ENCODE assay signal across 12 cellular contexts in the genomic region with DNA sequence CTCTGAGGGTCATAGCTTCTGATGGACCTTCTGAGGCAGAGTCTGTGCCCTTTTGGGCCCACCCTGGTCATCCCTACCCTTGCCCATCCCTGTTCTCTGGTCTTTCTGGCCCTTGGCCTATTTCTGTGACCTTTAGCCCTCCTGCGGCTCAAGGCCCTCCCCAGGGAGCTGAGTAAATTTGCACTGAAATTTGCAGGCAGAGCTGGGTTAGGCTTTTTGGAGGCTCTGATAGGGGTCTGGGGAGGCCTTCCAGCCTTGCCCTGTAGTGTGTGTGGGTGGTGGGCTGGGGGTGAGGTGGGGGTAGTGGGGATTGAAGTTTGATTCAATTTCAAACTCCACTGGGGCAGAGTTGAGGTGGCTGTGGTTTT. TPM values are rescaled to one million over a fixed set of nuclear protein-coding genes. Genes with fewer than 3 reads are reported as not detected.
DNase-seq lines count a peak whose midpoint lies in the region; ATAC-seq and TF ChIP-seq lines count a peak whose summit lies in the region.
"Had no signal": no experiment of that assay in that cellular context is flagged by ENCODE, and none has a peak within 500 bp of the region (broad histone marks: within the 10 kb centered on the region; RNA-seq: fewer than 3 reads in every experiment).

No MANE protein-coding gene starts in this region.

- H3K4me3 ChIP-seq in mucosa of stomach (ENCODE audit: low read length): peak overlapping the region; percentile 3
- no peak overlapping the region for H3K4me3 ChIP-seq in thyroid gland (replicated peaks in 1 of 3)
- H3K4me3 ChIP-seq: GM23338 had no signal

- no peaks in the 10 kb centered on the region for H3K27me3 Mint-ChIP-seq in activated naive CD4-positive, alpha-beta T cell treated with anti-CD3 and anti-CD28 coated beads, Interleukin-2, amount 10 ng/mL, durations not matched to agents 7 days and 5 days
- H3K27me3 Mint-ChIP-seq in activated naive CD8-positive, alpha-beta T cell treated with anti-CD3 and anti-CD28 coated beads, Interleukin-2, amount 50 U/mL, for 24 hours: peaks cover 2% of the 10 kb centered on the region

- CTCF ChIA-PET in activated naive CD4-positive, alpha-beta T cell treated with anti-CD3 and anti-CD28 coated beads, Interleukin-2, amount 10 ng/mL, durations not matched to agents 7 days and 5 days (lab: Charles Lee): interaction anchor here (1.5 to 4.6 kb wide), 7 partner anchors 8 to 28 kb away, joined by 3 to 20 read pairs (median 9); no protein-coding TSS in a partner anchor

- H3K27ac Mint-ChIP-seq in activated naive CD4-positive, alpha-beta T cell treated with anti-CD3 and anti-CD28 coated beads, Interleukin-2, amount 10 ng/mL, durations not matched to agents 7 days and 5 days: peak overlapping the region; percentile 91
- H3K27ac Mint-ChIP-seq in activated naive CD8-positive, alpha-beta T cell treated with anti-CD3 and anti-CD28 coated beads, Interleukin-2, amount 50 U/mL, for 24 hours: peak overlapping the region; percentile 100
- H3K27ac Mint-ChIP-seq: GM23338 had no signal

- no peaks in the 10 kb centered on the region for H3K36me3 ChIP-seq in mucosa of stomach (ENCODE audit: control insufficient read depth, insufficient read depth, low read length)
- no peaks in the 10 kb centered on the region for H3K36me3 ChIP-seq in thyroid gland

- H3K4me1 Mint-ChIP-seq in activated naive CD4-positive, alpha-beta T cell treated with anti-CD3 and anti-CD28 coated beads, Interleukin-2, amount 10 ng/mL, durations not matched to agents 7 days and 5 days: peaks cover 90% of the 10 kb centered on the region
- peaks cover 96% of the 10 kb centered on the region for H3K4me1 Mint-ChIP-seq in activated naive CD8-positive, alpha-beta T cell treated with anti-CD3 and anti-CD28 coated beads, Interleukin-2, amount 50 U/mL, for 24 hours

- no peak for DNase-seq in activated naive CD4-positive, alpha-beta T cell treated with anti-CD3 and anti-CD28 coated beads, Interleukin-2, amount 10 ng/mL, durations not matched to agents 7 days and 5 days
- DNase-seq in activated naive CD4-positive, alpha-beta T cell treated with anti-CD3 and anti-CD28 coated beads, Interleukin-2, amount 50 U/mL, for 16 hours: no peak
- DNase-seq in activated naive CD8-positive, alpha-beta T cell treated with anti-CD3 and anti-CD28 coated beads, Interleukin-2, amount 50 U/mL, for 24 hours: no peak
- no peak for DNase-seq in thyroid gland
- DNase-seq in C1 segment of cervical spinal cord (lab: John Stamatoyannopoulos, UW): no peak
- no peak for DNase-seq in erythroblast (lab: John Stamatoyannopoulos, UW)
- DNase-seq: NCI-H2081; SIG-M5; stimulated activated CD4-positive, alpha-beta T cell treated with anti-CD3 and anti-CD28 coated beads, Interleukin-2, amount 100 ng/mL, for 24 hours had no signal

- peaks cover 35% of the 10 kb centered on the region for H3K36me3 Mint-ChIP-seq in activated naive CD4-positive, alpha-beta T cell treated with anti-CD3 and anti-CD28 coated beads, Interleukin-2, amount 10 ng/mL, durations not matched to agents 7 days and 5 days
- peaks cover 15% of the 10 kb centered on the region for H3K36me3 Mint-ChIP-seq in activated naive CD8-positive, alpha-beta T cell treated with anti-CD3 and anti-CD28 coated beads, Interleukin-2, amount 50 U/mL, for 24 hours (ENCODE audit: low read depth)

- peak overlapping the region in 2 of 3 donors; percentile 93 to 96 for H3K27ac ChIP-seq in thyroid gland

- no peak for TF ChIP-seq CTCF in thyroid gland (IDR thresholded peaks at IDR 0.05)

- peaks cover 81% of the 10 kb centered on the region for H3K4me1 ChIP-seq in mucosa of stomach (ENCODE audit: control insufficient read depth, insufficient read depth, low read length)
- H3K4me1 ChIP-seq in thyroid gland: peaks cover 87 to 100% of the 10 kb centered on the region in 2 donors

- H3K27me3 ChIP-seq in mucosa of stomach (ENCODE audit: control insufficient read depth, insufficient read depth, low read length): no peaks in the 10 kb centered on the region
- H3K27me3 ChIP-seq in thyroid gland: no peaks in the 10 kb centered on the region

- 38 to 67% methylated on average over 1 of the region's 1 CpG for WGBS in thyroid gland, 2 donors

- H3K9me3 ChIP-seq in mucosa of stomach (ENCODE audit: control insufficient read depth, low read length): no peaks in the 10 kb centered on the region
- no peaks in the 10 kb centered on the region for H3K9me3 ChIP-seq in thyroid gland

- H3K9me3 Mint-ChIP-seq in activated naive CD4-positive, alpha-beta T cell treated with anti-CD3 and anti-CD28 coated beads, Interleukin-2, amount 10 ng/mL, durations not matched to agents 7 days and 5 days: no peaks in the 10 kb centered on the region
- H3K9me3 Mint-ChIP-seq in activated naive CD8-positive, alpha-beta T cell treated with anti-CD3 and anti-CD28 coated beads, Interleukin-2, amount 50 U/mL, for 24 hours: no peaks in the 10 kb centered on the region
- H3K9me3 Mint-ChIP-seq: GM23338 had no signal

- peak overlapping the region; percentile 71 for H3K4me3 Mint-ChIP-seq in activated naive CD4-positive, alpha-beta T cell treated with anti-CD3 and anti-CD28 coated beads, Interleukin-2, amount 10 ng/mL, durations not matched to agents 7 days and 5 days
- peak overlapping the region; percentile 77 for H3K4me3 Mint-ChIP-seq in activated naive CD8-positive, alpha-beta T cell treated with anti-CD3 and anti-CD28 coated beads, Interleukin-2, amount 50 U/mL, for 24 hours
- H3K4me3 Mint-ChIP-seq: GM23338 had no signal

- peak overlapping the region; percentile 63 for H3K9ac ChIP-seq in mucosa of stomach (ENCODE audit: low read length)

- intact Hi-C loops in thyroid gland (cut with DNase I): no loop called here

- ATAC-seq in activated naive CD8-positive, alpha-beta T cell treated with anti-CD3 and anti-CD28 coated beads, Interleukin-2, amount 50 U/mL, for 24 hours: no peak
- ATAC-seq in GM19324 (IDR thresholded peaks at IDR 0.05; ENCODE audit: low FRiP score, unreplicated experiment): no peak
- ATAC-seq: GM23338 had no signal

- TF ChIP-seq POLR2A in thyroid gland (IDR thresholded peaks at IDR 0.05) (no peak), erythroblast (IDR thresholded peaks at IDR 0.05; ENCODE audit: low read length) (no peak)

RNA-seq across cellular contexts. Expression of a gene that starts 17.8 kb away (rescaled TPM):
- 10 to 100 TPM; 20.0 to 60.9 (median 35.2) TPM for total RNA-seq in thyroid gland

RNA-seq across cellular contexts. Expression of a gene that starts 37.7 kb away (rescaled TPM):
- 1 to 10 TPM; 1.6 to 3.4 (median 1.7) TPM for total RNA-seq in thyroid gland

RNA-seq across cellular contexts. Expression of a gene that starts 39.1 kb away (rescaled TPM):
- 1 to 10 TPM in 1 of 4 donors, under 1 TPM in 3; 0.63 to 5.2 (median 0.79) TPM for total RNA-seq in thyroid gland
